In the genomic region with DNA sequence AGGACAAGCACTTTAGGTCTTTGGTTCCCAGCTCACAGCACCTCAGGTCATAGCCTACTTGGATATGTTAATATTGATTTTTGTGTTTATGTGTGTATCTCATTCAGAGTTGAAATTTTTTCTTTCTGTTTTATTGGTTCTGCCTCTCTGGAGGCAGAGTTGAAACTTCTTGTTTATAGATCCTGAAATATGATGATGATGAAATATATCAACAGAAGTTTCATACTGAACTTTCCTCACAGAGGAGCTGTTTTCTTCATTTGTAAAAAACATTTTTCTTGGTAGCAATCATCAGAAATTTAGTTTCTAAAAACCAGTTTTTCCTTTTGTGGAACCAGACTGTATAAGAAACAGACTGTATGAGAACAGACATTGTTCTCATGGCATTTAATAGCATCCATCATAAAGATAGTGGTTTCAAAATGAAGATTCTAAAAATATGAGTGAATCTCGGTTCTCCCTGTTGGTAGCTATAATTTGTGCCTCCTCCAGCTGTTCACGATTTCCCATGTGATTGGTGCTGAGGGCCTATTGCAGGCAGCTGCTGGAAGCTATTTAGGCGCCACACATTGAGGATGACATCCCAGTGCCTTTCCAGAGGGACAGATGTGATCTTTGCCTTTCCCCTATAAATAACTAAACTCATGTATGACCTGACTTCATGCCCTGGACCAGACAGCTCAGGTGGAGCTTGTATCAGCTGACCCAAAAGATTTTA, we compare ENCODE assay signal across 20 cellular contexts. TPM values are rescaled to one million over a fixed set of nuclear protein-coding genes. Genes with fewer than 3 reads are reported as not detected.
"Had no signal": no experiment of that assay in that cellular context is flagged by ENCODE, and none has a peak within 500 bp of the region (broad histone marks: within the 10 kb centered on the region; RNA-seq: fewer than 3 reads in every experiment).

No MANE protein-coding gene starts in this region.

- H3K27ac Mint-ChIP-seq: activated B cell treated with CpG ODN at 0.5 μM for 24 hours; activated CD4-positive, alpha-beta T cell treated with anti-CD3 and anti-CD28 coated beads, Interleukin-2, amount 10 ng/mL, durations not matched to agents 24 days and 14 days; activated CD8-positive, alpha-beta T cell treated with anti-CD3 and anti-CD28 coated beads, Interleukin-2, amount 10 ng/mL, durations not matched to agents 7 days and 5 days; activated naive CD4-positive, alpha-beta T cell treated with anti-CD3 and anti-CD28 coated beads, Interleukin-2, amount 50 U/mL, for 24 hours; immature natural killer cell; stimulated activated naive CD8-positive, alpha-beta T cell treated with anti-CD3 and anti-CD28 coated beads, Interleukin-15, amount 100 ng/mL, for 72 hours; T-helper 17 cell had no signal

- H3K4me1 Mint-ChIP-seq: activated B cell treated with CpG ODN at 0.5 μM for 24 hours; activated CD4-positive, alpha-beta T cell treated with anti-CD3 and anti-CD28 coated beads, Interleukin-2, amount 10 ng/mL, durations not matched to agents 24 days and 14 days; activated naive CD4-positive, alpha-beta T cell treated with anti-CD3 and anti-CD28 coated beads, Interleukin-2, amount 50 U/mL, for 24 hours; central memory CD8-positive, alpha-beta T cell; immature natural killer cell; stimulated activated naive CD8-positive, alpha-beta T cell treated with anti-CD3 and anti-CD28 coated beads, Interleukin-15, amount 100 ng/mL, for 72 hours had no signal

- H3K36me3 Mint-ChIP-seq: immature natural killer cell had no signal

- DNase-seq: activated B cell treated with CpG ODN at 0.5 μM for 24 hours; activated CD4-positive, alpha-beta T cell treated with anti-CD3 and anti-CD28 coated beads, Interleukin-2, amount 10 ng/mL, durations not matched to agents 24 days and 14 days; activated CD8-positive, alpha-beta memory T cell treated with anti-CD3 and anti-CD28 coated beads, Interleukin-2, amount 50 U/mL, for 4 hours; activated CD8-positive, alpha-beta T cell treated with anti-CD3 and anti-CD28 coated beads, Interleukin-2, amount 10 ng/mL, durations not matched to agents 7 days and 5 days; activated effector memory CD4-positive, alpha-beta T cell treated with anti-CD3 and anti-CD28 coated beads, Interleukin-2, amount 50 U/mL, for 16 hours; activated T-cell treated with anti-CD3 and anti-CD28 coated beads, Interleukin-2, amount 50 U/mL, for 48 hours; brain microvascular endothelial cell; effector CD4-positive, alpha-beta T cell; foreskin keratinocyte; heart left ventricle; immature natural killer cell; right lobe of liver; spleen; stimulated activated naive CD8-positive, alpha-beta T cell treated with anti-CD3 and anti-CD28 coated beads, Interleukin-15, amount 100 ng/mL, for 72 hours; T-helper 17 cell had no signal

- H3K9me3 Mint-ChIP-seq: activated B cell treated with CpG ODN at 0.5 μM for 24 hours; activated CD4-positive, alpha-beta T cell treated with anti-CD3 and anti-CD28 coated beads, Interleukin-2, amount 10 ng/mL, durations not matched to agents 24 days and 14 days; activated naive CD4-positive, alpha-beta T cell treated with anti-CD3 and anti-CD28 coated beads, Interleukin-2, amount 50 U/mL, for 24 hours; central memory CD8-positive, alpha-beta T cell; immature natural killer cell; stimulated activated naive CD8-positive, alpha-beta T cell treated with anti-CD3 and anti-CD28 coated beads, Interleukin-15, amount 100 ng/mL, for 72 hours had no signal

- H3K4me3 Mint-ChIP-seq: activated B cell treated with CpG ODN at 0.5 μM for 24 hours; activated CD4-positive, alpha-beta T cell treated with anti-CD3 and anti-CD28 coated beads, Interleukin-2, amount 10 ng/mL, durations not matched to agents 24 days and 14 days; activated CD8-positive, alpha-beta T cell treated with anti-CD3 and anti-CD28 coated beads, Interleukin-2, amount 10 ng/mL, durations not matched to agents 7 days and 5 days; activated naive CD4-positive, alpha-beta T cell treated with anti-CD3 and anti-CD28 coated beads, Interleukin-2, amount 50 U/mL, for 24 hours; central memory CD8-positive, alpha-beta T cell; immature natural killer cell; stimulated activated naive CD8-positive, alpha-beta T cell treated with anti-CD3 and anti-CD28 coated beads, Interleukin-15, amount 100 ng/mL, for 72 hours; T-helper 17 cell had no signal

- H3K27me3 Mint-ChIP-seq: activated CD4-positive, alpha-beta T cell treated with anti-CD3 and anti-CD28 coated beads, Interleukin-2, amount 10 ng/mL, durations not matched to agents 24 days and 14 days; activated naive CD4-positive, alpha-beta T cell treated with anti-CD3 and anti-CD28 coated beads, Interleukin-2, amount 50 U/mL, for 24 hours; stimulated activated naive CD8-positive, alpha-beta T cell treated with anti-CD3 and anti-CD28 coated beads, Interleukin-15, amount 100 ng/mL, for 72 hours had no signal

- ATAC-seq: activated CD8-positive, alpha-beta T cell treated with anti-CD3 and anti-CD28 coated beads, Interleukin-2, amount 10 ng/mL, durations not matched to agents 7 days and 5 days; foreskin keratinocyte; heart left ventricle; right lobe of liver; stimulated activated naive CD8-positive, alpha-beta T cell treated with anti-CD3 and anti-CD28 coated beads, Interleukin-15, amount 100 ng/mL, for 72 hours; T-helper 17 cell had no signal

RNA-seq across cellular contexts. Expression of gene CFAP157, which starts 39.5 kb away (rescaled TPM):
- total RNA-seq: activated B cell treated with CpG ODN at 0.5 μM for 24 hours; activated CD4-positive, alpha-beta T cell treated with anti-CD3 and anti-CD28 coated beads, Interleukin-2, amount 10 ng/mL, durations not matched to agents 24 days and 14 days; foreskin keratinocyte; pulmonary artery endothelial cell; urinary bladder had no signal

RNA-seq across cellular contexts. Expression of gene TTC16, which starts 48.6 kb away (rescaled TPM):
- total RNA-seq: activated B cell treated with CpG ODN at 0.5 μM for 24 hours; activated CD4-positive, alpha-beta T cell treated with anti-CD3 and anti-CD28 coated beads, Interleukin-2, amount 10 ng/mL, durations not matched to agents 24 days and 14 days; foreskin keratinocyte; mesenteric fat pad; pulmonary artery endothelial cell; urinary bladder had no signal
- polyA plus RNA-seq: foreskin keratinocyte, urinary bladder had no signal
